ENCODE assay signal across 21 cellular contexts in the genomic region with DNA sequence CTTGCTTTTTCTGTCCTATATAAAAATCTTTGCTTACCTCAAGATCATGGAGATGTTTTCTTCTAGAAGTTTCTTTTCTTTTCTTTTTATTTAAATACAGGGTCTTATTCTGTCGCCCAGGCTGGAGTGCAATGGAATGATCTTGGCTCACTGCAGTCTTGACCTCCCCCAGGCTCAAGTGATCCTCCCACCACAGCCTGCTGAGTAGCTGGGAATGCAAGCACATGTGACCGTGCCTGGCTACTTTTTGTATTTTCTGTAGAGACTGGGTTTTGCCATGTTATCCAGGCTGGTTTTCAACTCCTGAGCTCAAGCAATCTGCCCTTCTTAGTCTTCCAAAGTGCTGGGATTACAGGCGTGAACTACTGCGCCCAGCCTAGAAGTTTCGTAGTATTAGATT.
"Had no signal": no experiment of that assay in that cellular context is flagged by ENCODE, and none has a peak within 500 bp of the region (broad histone marks: within the 10 kb centered on the region; RNA-seq: fewer than 3 reads in every experiment).

No MANE protein-coding gene starts in this region.

- DNase-seq: cortex of kidney; dorsolateral prefrontal cortex; effector CD8-positive, alpha-beta T cell; heart right ventricle; hypothalamus; kidney glomerular epithelial cell; mammary epithelial cell; midbrain; psoas muscle; retina; stimulated activated CD4-positive, alpha-beta T cell treated with anti-CD3 and anti-CD28 coated beads, Interleukin-2, amount 100 ng/mL, for 24 hours; stimulated activated CD4-positive, alpha-beta T cell treated with anti-CD3 and anti-CD28 coated beads, Interleukin-4, amount 100 ng/mL, for 4 hours; stimulated activated naive B cell treated with anti-CD40 and anti-IgM and Interleukin-4, amounts not matched to agents 10 μg/mL and 1 μg/mL and 100 μg/mL, for 72 hours; stimulated activated naive CD8-positive, alpha-beta T cell treated with anti-CD3 and anti-CD28 coated beads, Interleukin-15, amount 100 ng/mL, for 72 hours; substantia nigra; thyroid gland had no signal

- H3K4me3 ChIP-seq: dorsolateral prefrontal cortex, heart right ventricle, psoas muscle, thyroid gland had no signal

- H3K9me3 Mint-ChIP-seq: natural killer cell treated with Interleukin-12 subunit alpha and Interleukin-12 subunit beta and Interleukin-15 and Interleukin-18, amount 100 ng/mL, for 72 hours; type B pancreatic cell had no signal

- H3K27ac Mint-ChIP-seq: natural killer cell treated with Interleukin-12 subunit alpha and Interleukin-12 subunit beta and Interleukin-15 and Interleukin-18, amount 100 ng/mL, for 72 hours; stimulated activated naive B cell treated with anti-CD40 and anti-IgM and Interleukin-4, amounts not matched to agents 10 μg/mL and 1 μg/mL and 100 μg/mL, for 72 hours; stimulated activated naive CD8-positive, alpha-beta T cell treated with anti-CD3 and anti-CD28 coated beads, Interleukin-15, amount 100 ng/mL, for 72 hours; type B pancreatic cell had no signal

- H3K4me3 Mint-ChIP-seq: natural killer cell treated with Interleukin-12 subunit alpha and Interleukin-12 subunit beta and Interleukin-15 and Interleukin-18, amount 100 ng/mL, for 72 hours; stimulated activated naive B cell treated with anti-CD40 and anti-IgM and Interleukin-4, amounts not matched to agents 10 μg/mL and 1 μg/mL and 100 μg/mL, for 72 hours; stimulated activated naive CD8-positive, alpha-beta T cell treated with anti-CD3 and anti-CD28 coated beads, Interleukin-15, amount 100 ng/mL, for 72 hours; type B pancreatic cell had no signal

- H3K36me3 Mint-ChIP-seq: natural killer cell treated with Interleukin-12 subunit alpha and Interleukin-12 subunit beta and Interleukin-15 and Interleukin-18, amount 100 ng/mL, for 72 hours had no signal

- H3K4me1 ChIP-seq: parathyroid adenoma, thyroid gland had no signal

- H3K27me3 ChIP-seq: dorsolateral prefrontal cortex, heart right ventricle, thyroid gland had no signal

- H3K9me3 ChIP-seq: thyroid gland had no signal

- H3K27ac ChIP-seq: heart right ventricle, parathyroid adenoma, psoas muscle, thyroid gland had no signal

- H3K27me3 Mint-ChIP-seq: stimulated activated naive B cell treated with anti-CD40 and anti-IgM and Interleukin-4, amounts not matched to agents 10 μg/mL and 1 μg/mL and 100 μg/mL, for 72 hours; stimulated activated naive CD8-positive, alpha-beta T cell treated with anti-CD3 and anti-CD28 coated beads, Interleukin-15, amount 100 ng/mL, for 72 hours; type B pancreatic cell had no signal

- ATAC-seq: heart right ventricle; left lobe of liver; natural killer cell treated with Interleukin-12 subunit alpha and Interleukin-12 subunit beta and Interleukin-15 and Interleukin-18, amount 100 ng/mL, for 72 hours; psoas muscle; sciatic nerve; stimulated activated naive B cell treated with anti-CD40 and anti-IgM and Interleukin-4, amounts not matched to agents 10 μg/mL and 1 μg/mL and 100 μg/mL, for 72 hours; stimulated activated naive CD8-positive, alpha-beta T cell treated with anti-CD3 and anti-CD28 coated beads, Interleukin-15, amount 100 ng/mL, for 72 hours had no signal
